ENCODE assay signal across 9 cellular contexts in genomic region chr17:10772425-10773380, GRCh38. TPM values are rescaled to one million over a fixed set of nuclear protein-coding genes. Genes with fewer than 3 reads are reported as not detected.
DNase-seq lines count a peak whose midpoint lies in the region; ATAC-seq and TF ChIP-seq lines count a peak whose summit lies in the region.
"Had no signal": no experiment of that assay in that cellular context is flagged by ENCODE, and none has a peak within 500 bp of the region (broad histone marks: within the 10 kb centered on the region; RNA-seq: fewer than 3 reads in every experiment).

No MANE protein-coding gene starts in this region.

- H3K27me3 ChIP-seq in CD8-positive, alpha-beta T cell (ENCODE audit: insufficient read depth, low read length), result no peaks in the 10 kb centered on the region

- TF ChIP-seq EP300 in Ishikawa (IDR thresholded peaks at IDR 0.05; ENCODE audit: borderline replicate concordance), result no peak

- H3K27me3 Mint-ChIP-seq in CD8-positive, alpha-beta T cell (ENCODE audit: low read depth), result no peaks in the 10 kb centered on the region

- H3K27ac Mint-ChIP-seq in CD8-positive, alpha-beta T cell, result no peak overlapping the region

- POLR2A ChIA-PET in CD8-positive, alpha-beta T cell (lab: Charles Lee), result no interaction called here

- intact Hi-C loops in CD8-positive, alpha-beta T cell (cut with DNase I, micrococcal nuclease), result loop anchor here in 1 of 2 experiments (2.0 kb wide), 1 partner anchor 72 kb away; no protein-coding TSS in a partner anchor

- no peaks in the 10 kb centered on the region for H3K4me1 Mint-ChIP-seq in CD8-positive, alpha-beta T cell (ENCODE audit: low read depth)

- no peak overlapping the region for H3K4me3 ChIP-seq in CD8-positive, alpha-beta T cell (ENCODE audit: low read depth, low read length)
- no peak overlapping the region for H3K4me3 ChIP-seq in fibroblast of pulmonary artery (replicated peaks; ENCODE audit: low read depth, low read length)

- no peaks in the 10 kb centered on the region for H3K36me3 ChIP-seq in CD8-positive, alpha-beta T cell (ENCODE audit: insufficient read depth, low read length)

- DNase-seq in CD8-positive, alpha-beta T cell, result peak in 1 of 7 experiments; percentile 30
- DNase-seq in activated CD4-positive, alpha-beta T cell treated with anti-CD3 and anti-CD28 coated beads for 48 hours, result peak; percentile 76
- DNase-seq in fibroblast of pulmonary artery (ENCODE audit: low read depth), result peak; percentile 7
- DNase-seq in stimulated activated CD4-positive, alpha-beta T cell treated with anti-CD3 and anti-CD28 coated beads, Interleukin-12 subunit alpha, Interleukin-12 subunit beta, amount 100 ng/mL, for 48 hours (ENCODE audit: low read depth in 2 of 3, low spot score in 1 of 3), result peak; percentile 28 to 72 (median 45)

- CTCF ChIA-PET in CD8-positive, alpha-beta T cell (lab: Charles Lee), result interaction anchor here (0.7 to 2.3 kb wide), 7 partner anchors 9 to 127 kb away, joined by 3 to 13 read pairs (median 4); no protein-coding TSS in a partner anchor

- H3K36me3 Mint-ChIP-seq in CD8-positive, alpha-beta T cell, result peaks cover 4% of the 10 kb centered on the region

- no peak overlapping the region for H3K27ac ChIP-seq in CD8-positive, alpha-beta T cell (ENCODE audit: low read depth, low read length)

- peaks cover 10% of the 10 kb centered on the region for H3K9me3 Mint-ChIP-seq in CD8-positive, alpha-beta T cell

- no peak overlapping the region for H3K4me3 Mint-ChIP-seq in CD8-positive, alpha-beta T cell

- TF ChIP-seq RAD21 in Ishikawa (IDR thresholded peaks at IDR 0.05; ENCODE audit: low read depth), result peak; percentile 55

- no peaks in the 10 kb centered on the region for H3K4me1 ChIP-seq in CD8-positive, alpha-beta T cell (ENCODE audit: insufficient read depth, low read length)

- no peaks in the 10 kb centered on the region for H3K9me3 ChIP-seq in CD8-positive, alpha-beta T cell (ENCODE audit: low read length)

- peak; percentile 70 for TF ChIP-seq CTCF in CD8-positive, alpha-beta T cell (IDR thresholded peaks at IDR 0.05)
- peak; percentile 64 for TF ChIP-seq CTCF in fibroblast of pulmonary artery (IDR thresholded peaks at IDR 0.05; ENCODE audit: low read length, missing control alignments)

- ATAC-seq in CD8-positive, alpha-beta T cell, result no peak
- ATAC-seq in GM18861 (IDR thresholded peaks at IDR 0.05; ENCODE audit: unreplicated experiment), result no peak
- ATAC-seq in GM21723 (IDR thresholded peaks at IDR 0.05; ENCODE audit: unreplicated experiment), result no peak
- ATAC-seq in GM21423 (IDR thresholded peaks at IDR 0.05; ENCODE audit: unreplicated experiment), result no peak

TF ChIP-seq in Ishikawa, 13 proteins besides CTCF, POLR2A, EP300 and RAD21:
- TF ChIP-seq NFIC (IDR thresholded peaks at IDR 0.05), result no peak
- no peak for TF ChIP-seq EGR1 (IDR thresholded peaks at IDR 0.05)
- no peak for TF ChIP-seq TAF1 (IDR thresholded peaks at IDR 0.05; ENCODE audit: low read depth)
- no peak for TF ChIP-seq CREB1 (IDR thresholded peaks at IDR 0.05; ENCODE audit: low read depth)
- TF ChIP-seq ZBTB7A (IDR thresholded peaks at IDR 0.05; ENCODE audit: low read depth), result no peak

RNA-seq across cellular contexts. Expression of gene TMEM238L, which starts 31.2 kb away (rescaled TPM):
- total RNA-seq in CD8-positive, alpha-beta T cell, result not detected
- total RNA-seq: glomerular endothelial cell had no signal

RNA-seq across cellular contexts. Expression of gene TMEM220, which starts 42.9 kb away (rescaled TPM):
- 1 to 10 TPM; 3.5 TPM for total RNA-seq in CD8-positive, alpha-beta T cell
